ENCODE assay signal across 21 cellular contexts in genomic region chr6:135586388-135586787, GRCh38.
DNase-seq lines count a peak whose midpoint lies in the region; ATAC-seq and TF ChIP-seq lines count a peak whose summit lies in the region.
"Had no signal": no experiment of that assay in that cellular context is flagged by ENCODE, and none has a peak within 500 bp of the region (broad histone marks: within the 10 kb centered on the region; RNA-seq: fewer than 3 reads in every experiment).

No MANE protein-coding gene starts in this region.

- H2AFZ ChIP-seq in PC-3 (ENCODE audit: low read length) (no peak overlapping the region), hepatocyte (no peak overlapping the region)

- DNase-seq in PC-3 (peak; percentile 57), epithelial cell of esophagus (ENCODE audit: low read depth) (peak; percentile 30), dedifferentiated amniotic fluid mesenchymal stem cell (ENCODE audit: extremely low spot score) (no peak), NCI-H187 treated with DMSO at 0.1 percent for 48 hours (lab: John Stamatoyannopoulos, UW) (no peak), hepatocyte (ENCODE audit: low spot score) (no peak)
- DNase-seq: activated CD8-positive, alpha-beta memory T cell treated with anti-CD3 and anti-CD28 coated beads, Interleukin-2, amount 50 U/mL, for 4 hours; activated naive CD4-positive, alpha-beta T cell treated with anti-CD3 and anti-CD28 coated beads, Interleukin-2, amount 50 U/mL, for 16 hours; AML-193; Caco-2; dermis blood vessel endothelial cell; NCI-H1048; NCI-H2081; NCI-H510A; stimulated activated CD8-positive, alpha-beta memory T cell treated with anti-CD3 and anti-CD28 coated beads, Interleukin-4, amount 100 ng/mL, for 48 hours had no signal

- H3F3A ChIP-seq in PC-3 (ENCODE audit: low read length, unreplicated experiment): peaks cover 5% of the 10 kb centered on the region

- CTCF ChIA-PET in PC-3 (lab: Charles Lee): no interaction called here

- H3K36me3 ChIP-seq in PC-3 (ENCODE audit: low read depth, low read length) (no peaks in the 10 kb centered on the region), hepatocyte (replicated peaks; ENCODE audit: insufficient read depth, low read depth) (no peaks in the 10 kb centered on the region)
- H3K36me3 ChIP-seq: brain microvascular endothelial cell had no signal

- H3K4me1 ChIP-seq in PC-3 (ENCODE audit: insufficient read depth, low read length) (peaks cover 16% of the 10 kb centered on the region), hepatocyte (ENCODE audit: insufficient read depth) (no peaks in the 10 kb centered on the region)
- H3K4me1 ChIP-seq: Caco-2 had no signal

- TF ChIP-seq CTCF in PC-3 (conservative IDR thresholded peaks at IDR 0.05; ENCODE audit: low read depth, low read length) (no peak), epithelial cell of esophagus (IDR thresholded peaks at IDR 0.05; ENCODE audit: insufficient read depth, low read depth, low read length, missing control alignments) (no peak), hepatocyte (IDR thresholded peaks at IDR 0.05; ENCODE audit: poor library complexity) (no peak)

- H3K9me2 ChIP-seq in PC-3 (replicated peaks; ENCODE audit: low read length) (no peaks in the 10 kb centered on the region), hepatocyte (replicated peaks; ENCODE audit: insufficient read depth) (no peaks in the 10 kb centered on the region)

- intact Hi-C loops in PC-3 (cut with micrococcal nuclease): no loop called here

- WGBS in hepatocyte (ENCODE audit: low lambda C conversion rate, missing lambda C conversion rate): 62% methylated on average over 2 of the region's 2 CpGs

- H3K79me2 ChIP-seq in PC-3 (ENCODE audit: low read length) (no peaks in the 10 kb centered on the region), hepatocyte (no peaks in the 10 kb centered on the region)

- no peaks in the 10 kb centered on the region for H4K20me1 ChIP-seq in PC-3 (ENCODE audit: low read length)
- no peaks in the 10 kb centered on the region for H4K20me1 ChIP-seq in hepatocyte (ENCODE audit: insufficient read depth, poor library complexity, severe bottlenecking)

- no peaks in the 10 kb centered on the region for H3K27me3 ChIP-seq in PC-3 (ENCODE audit: low read length)
- no peaks in the 10 kb centered on the region for H3K27me3 ChIP-seq in hepatocyte
- H3K27me3 ChIP-seq: brain microvascular endothelial cell had no signal

- no peak overlapping the region for H3K9ac ChIP-seq in PC-3 (ENCODE audit: low read length)

- no peaks in the 10 kb centered on the region for H3K9me3 ChIP-seq in PC-3 (ENCODE audit: low read length)
- no peaks in the 10 kb centered on the region for H3K9me3 ChIP-seq in hepatocyte (ENCODE audit: low read depth)
- H3K9me3 ChIP-seq: Caco-2 had no signal

- ATAC-seq in GM18511 (IDR thresholded peaks at IDR 0.05; ENCODE audit: unreplicated experiment): peak; percentile 16
- peak; percentile 22 for ATAC-seq in GM19372 (IDR thresholded peaks at IDR 0.05; ENCODE audit: low read depth, unreplicated experiment)
- ATAC-seq in PC-3: no peak
- ATAC-seq in GM18502 (IDR thresholded peaks at IDR 0.05; ENCODE audit: poor library complexity, unreplicated experiment): no peak
- ATAC-seq: K562, left lobe of liver, WTC11 had no signal

- H3K4me3 ChIP-seq in PC-3 (ENCODE audit: low read length) (no peak overlapping the region), epithelial cell of esophagus (ENCODE audit: low read length) (no peak overlapping the region), hepatocyte (no peak overlapping the region)
- H3K4me3 ChIP-seq: K562 had no signal

- POLR2A ChIA-PET in PC-3 (lab: Charles Lee; ENCODE audit: unreplicated experiment): no interaction called here

- H3K27ac ChIP-seq in PC-3 (ENCODE audit: low read length) (peak overlapping the region; percentile 58), hepatocyte (no peak overlapping the region)
- H3K27ac ChIP-seq: brain microvascular endothelial cell had no signal

- H3K4me2 ChIP-seq in PC-3 (ENCODE audit: low read length) (peak overlapping the region; percentile 31), hepatocyte (no peak overlapping the region)

- BruUV-seq in PC-3 (replicated peaks; lab: Mats Ljungman, UMichigan): no TSS peak

Comparison
In these comparisons a context has a peak if more than half of its experiments do, and no peak if none do; other contexts are left out.
1. ATAC-seq: peak in GM18511 (single experiment) and GM19372 (single experiment); none in PC-3 (single experiment) and GM18502 (single experiment).
2. DNase-seq: peak in PC-3 (single experiment) and epithelial cell of esophagus (single experiment); none in dedifferentiated amniotic fluid mesenchymal stem cell (single experiment), NCI-H187 treated with DMSO at 0.1 percent for 48 hours (single experiment) and hepatocyte (single experiment).